ENCODE assay signal across 18 cellular contexts in the genomic region with DNA sequence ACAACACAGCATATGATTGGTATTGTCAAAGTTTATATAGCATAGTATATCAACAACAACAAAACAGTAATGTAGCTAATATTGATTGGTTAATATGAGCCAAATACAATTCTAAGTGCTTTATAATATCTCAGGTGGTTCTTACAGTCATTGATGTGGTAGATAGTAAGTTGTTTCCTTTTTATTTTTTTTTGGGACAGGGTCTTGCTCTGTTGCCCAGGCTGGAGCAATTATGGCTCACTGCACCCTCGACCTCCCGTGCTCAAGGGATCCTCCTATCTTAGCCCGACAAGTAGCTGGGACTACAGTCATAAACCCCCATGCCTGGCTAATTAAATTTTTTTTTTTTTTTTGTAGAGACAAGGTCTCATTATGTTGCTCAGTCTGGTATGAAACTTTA. TPM values are rescaled to one million over a fixed set of nuclear protein-coding genes. Genes with fewer than 3 reads are reported as not detected.
DNase-seq lines count a peak whose midpoint lies in the region; ATAC-seq and TF ChIP-seq lines count a peak whose summit lies in the region.
"Had no signal": no experiment of that assay in that cellular context is flagged by ENCODE, and none has a peak within 500 bp of the region (broad histone marks: within the 10 kb centered on the region; RNA-seq: fewer than 3 reads in every experiment).

No MANE protein-coding gene starts in this region.

- peaks cover 35% of the 10 kb centered on the region for H3K36me3 Mint-ChIP-seq in Calu3 (ENCODE audit: insufficient read depth, unreplicated experiment)
- peaks cover 18% of the 10 kb centered on the region for H3K36me3 Mint-ChIP-seq in CD8-positive, alpha-beta T cell

- peak overlapping the region; percentile 93 for H3K4me3 Mint-ChIP-seq in Calu3 (ENCODE audit: low read depth, unreplicated experiment)
- H3K4me3 Mint-ChIP-seq in CD8-positive, alpha-beta T cell = no peak overlapping the region

- H3K4me1 ChIP-seq in hepatocyte (ENCODE audit: insufficient read depth) (peaks cover 21% of the 10 kb centered on the region), sigmoid colon (peaks cover 0 to 67% (median 54%) of the 10 kb centered on the region in 4 donors)
- peaks cover 32% of the 10 kb centered on the region for H3K4me1 ChIP-seq in CD8-positive, alpha-beta T cell (ENCODE audit: insufficient read depth, low read length)

- H2AFZ ChIP-seq in SU-DHL-6 (ENCODE audit: low read depth, low read length, severe bottlenecking) (no peak overlapping the region), hepatocyte (no peak overlapping the region)

- H3K4me1 Mint-ChIP-seq in Calu3 (ENCODE audit: low read depth, unreplicated experiment) = peaks cover 72% of the 10 kb centered on the region
- H3K4me1 Mint-ChIP-seq in CD8-positive, alpha-beta T cell (ENCODE audit: low read depth) = peaks cover 68% of the 10 kb centered on the region

- CTCF ChIA-PET in Calu3 (lab: Charles Lee) = interaction anchor here (0.7 kb wide), 3 partner anchors 95 to 1696 kb away, joined by 3 to 8 read pairs (median 7); no protein-coding TSS in a partner anchor
- CTCF ChIA-PET in CD8-positive, alpha-beta T cell (lab: Charles Lee) = no interaction called here

- no peak overlapping the region for H3K27ac Mint-ChIP-seq in Calu3 (ENCODE audit: unreplicated experiment)
- no peak overlapping the region for H3K27ac Mint-ChIP-seq in CD8-positive, alpha-beta T cell
- H3K27ac Mint-ChIP-seq: T-helper 1 cell treated with Interleukin-12 subunit alpha and Interleukin-12 subunit beta and Interleukin-4 antibody, amounts not matched to agents 30 μg/mL and 1 μg/mL, for 36 hours had no signal

- H3K27ac ChIP-seq in SU-DHL-6 (ENCODE audit: low read depth, low read length) (no peak overlapping the region), hepatocyte (no peak overlapping the region), sigmoid colon (peak overlapping the region; percentile 8 to 97 (median 71))
- no peak overlapping the region for H3K27ac ChIP-seq in CD8-positive, alpha-beta T cell (ENCODE audit: low read depth, low read length)

- H4K20me1 ChIP-seq in SU-DHL-6 (ENCODE audit: low read depth, low read length) (peaks cover 18% of the 10 kb centered on the region; the same call in 1 of the 2 replicates), hepatocyte (ENCODE audit: insufficient read depth, poor library complexity, severe bottlenecking) (peaks cover 30% of the 10 kb centered on the region)

- no peak for TF ChIP-seq POLR2A in sigmoid colon (IDR thresholded peaks at IDR 0.05)

- no peaks in the 10 kb centered on the region for H3K9me3 ChIP-seq in SU-DHL-6 (ENCODE audit: insufficient read depth, low read length)
- no peaks in the 10 kb centered on the region for H3K9me3 ChIP-seq in hepatocyte (ENCODE audit: low read depth)
- no peaks in the 10 kb centered on the region for H3K9me3 ChIP-seq in sigmoid colon
- no peaks in the 10 kb centered on the region for H3K9me3 ChIP-seq in CD8-positive, alpha-beta T cell (ENCODE audit: low read length)
- H3K9me3 ChIP-seq: testis had no signal

- H3F3A ChIP-seq in SU-DHL-6 (ENCODE audit: insufficient read depth) = peaks cover 10% of the 10 kb centered on the region; the same call in 1 of the 2 replicates

- TF ChIP-seq CTCF in Calu3 (IDR thresholded peaks at IDR 0.05; ENCODE audit: unreplicated experiment) = no peak
- TF ChIP-seq CTCF in SU-DHL-6 (IDR thresholded peaks at IDR 0.05; ENCODE audit: insufficient read depth, low read length, poor library complexity, severe bottlenecking) = no peak
- no peak for TF ChIP-seq CTCF in hepatocyte (IDR thresholded peaks at IDR 0.05; ENCODE audit: poor library complexity)
- no peak for TF ChIP-seq CTCF in sigmoid colon (IDR thresholded peaks at IDR 0.05)
- TF ChIP-seq CTCF in CD8-positive, alpha-beta T cell (IDR thresholded peaks at IDR 0.05) = no peak

- no peak for TF ChIP-seq EP300 in sigmoid colon (IDR thresholded peaks at IDR 0.05)

- H3K27me3 ChIP-seq in SU-DHL-6 (ENCODE audit: low read length) = no peaks in the 10 kb centered on the region
- H3K27me3 ChIP-seq in hepatocyte = no peaks in the 10 kb centered on the region
- H3K27me3 ChIP-seq in sigmoid colon = no peaks in the 10 kb centered on the region
- H3K27me3 ChIP-seq in CD8-positive, alpha-beta T cell (ENCODE audit: insufficient read depth, low read length) = no peaks in the 10 kb centered on the region
- H3K27me3 ChIP-seq: testis had no signal

- H3K9ac ChIP-seq in SU-DHL-6 (ENCODE audit: low read length) = no peak overlapping the region

- no peaks in the 10 kb centered on the region for H3K9me3 Mint-ChIP-seq in Calu3 (ENCODE audit: low read depth, unreplicated experiment)
- no peaks in the 10 kb centered on the region for H3K9me3 Mint-ChIP-seq in CD8-positive, alpha-beta T cell
- H3K9me3 Mint-ChIP-seq: T-helper 1 cell treated with Interleukin-12 subunit alpha and Interleukin-12 subunit beta and Interleukin-4 antibody, amounts not matched to agents 30 μg/mL and 1 μg/mL, for 36 hours had no signal

- ATAC-seq in GM21360 (IDR thresholded peaks at IDR 0.05; ENCODE audit: unreplicated experiment) (no peak), GM21786 (IDR thresholded peaks at IDR 0.05; ENCODE audit: unreplicated experiment) (no peak)
- no peak for ATAC-seq in CD8-positive, alpha-beta T cell
- ATAC-seq: HCT116 had no signal

- no peak overlapping the region for H3K4me3 ChIP-seq in SU-DHL-6 (ENCODE audit: insufficient read depth, low read length, poor library complexity, severe bottlenecking)
- H3K4me3 ChIP-seq in hepatocyte = no peak overlapping the region
- peak overlapping the region in 1 of 4 donors; percentile 9 for H3K4me3 ChIP-seq in sigmoid colon
- H3K4me3 ChIP-seq in CD8-positive, alpha-beta T cell (ENCODE audit: low read depth, low read length) = no peak overlapping the region

- POLR2A ChIA-PET in CD8-positive, alpha-beta T cell (lab: Charles Lee) = interaction anchor here (0.6 kb wide), 1 partner anchor 946 kb away, joined by 5 read pairs; no protein-coding TSS in a partner anchor

- no peaks in the 10 kb centered on the region for H3K36me3 ChIP-seq in SU-DHL-6 (ENCODE audit: low read length)
- H3K36me3 ChIP-seq in hepatocyte (replicated peaks; ENCODE audit: insufficient read depth, low read depth) = no peaks in the 10 kb centered on the region
- H3K36me3 ChIP-seq in sigmoid colon = no peaks in the 10 kb centered on the region
- no peaks in the 10 kb centered on the region for H3K36me3 ChIP-seq in CD8-positive, alpha-beta T cell (ENCODE audit: insufficient read depth, low read length)

- WGBS in hepatocyte (ENCODE audit: low lambda C conversion rate, missing lambda C conversion rate) = 92% methylated on average over 3 of the region's 3 CpGs
- 52 to 78% methylated on average over 3 of the region's 3 CpGs for WGBS in sigmoid colon, 2 donors

- no peaks in the 10 kb centered on the region for H3K27me3 Mint-ChIP-seq in Calu3 (ENCODE audit: unreplicated experiment)
- no peaks in the 10 kb centered on the region for H3K27me3 Mint-ChIP-seq in CD8-positive, alpha-beta T cell (ENCODE audit: low read depth)

- H3K4me2 ChIP-seq in SU-DHL-6 (ENCODE audit: low read depth, low read length, poor library complexity, severe bottlenecking) (peak overlapping the region; percentile 98), hepatocyte (peak overlapping the region; percentile 86)

- no TSS peak for BruUV-seq in Calu3 (replicated peaks; lab: Mats Ljungman, UMichigan)

- DNase-seq in Calu3 (no peak), hepatocyte (ENCODE audit: low spot score) (no peak), sigmoid colon (no peak)
- DNase-seq in stimulated activated CD4-positive, alpha-beta T cell treated with anti-CD3 and anti-CD28 coated beads, Interleukin-12 subunit alpha, Interleukin-12 subunit beta, amount 100 ng/mL, for 4 hours = no peak
- DNase-seq in CD8-positive, alpha-beta T cell = no peak
- DNase-seq: amniotic stem cell, cortex of kidney, NCI-H748 treated with DMSO at 0.1 percent for 48 hours, occipital lobe, testis had no signal

- peaks cover 74% of the 10 kb centered on the region for H3K79me2 ChIP-seq in SU-DHL-6 (ENCODE audit: insufficient read depth, low read length)
- peaks cover 66% of the 10 kb centered on the region for H3K79me2 ChIP-seq in hepatocyte

- intact Hi-C loops in Calu3 (cut with micrococcal nuclease; ENCODE audit: unreplicated experiment) = no loop called here
- intact Hi-C loops in sigmoid colon (cut with DNase I) = no loop called here
- intact Hi-C loops in CD8-positive, alpha-beta T cell (cut with DNase I, micrococcal nuclease) = loop anchor here (10.0 kb wide), 4 partner anchors 541 to 949 kb away; a partner anchor contains a TSS

- H3K9me2 ChIP-seq in SU-DHL-6 (replicated peaks; ENCODE audit: insufficient read depth, low read length) (no peaks in the 10 kb centered on the region), hepatocyte (replicated peaks; ENCODE audit: insufficient read depth) (no peaks in the 10 kb centered on the region)

RNA-seq across cellular contexts. Expression of a gene that starts 2.7 kb away (rescaled TPM):
- total RNA-seq in Calu3 (2022) = 101 and 108 TPM in 2 replicates
- total RNA-seq in hepatocyte = 62.2 and 81.0 TPM in 2 replicates
- polyA plus RNA-seq in hepatocyte = 66.1 and 81.0 TPM in 2 replicates
- 100 to 1,000 TPM in 2 of 4 donors, 10 to 100 TPM in 2; 78.3 to 110 (median 94.1) TPM for total RNA-seq in sigmoid colon
- polyA plus RNA-seq in sigmoid colon = 10 to 100 TPM; 15.6 to 34.4 (median 19.0) TPM
- total RNA-seq in CD8-positive, alpha-beta T cell = 10 to 100 TPM; 33.9 to 36.5 TPM

RNA-seq across cellular contexts. Expression of a gene that starts 23.4 kb away (rescaled TPM):
- not detected in 2 replicates for total RNA-seq in Calu3 (2022)
- total RNA-seq in hepatocyte = not detected in 2 replicates
- polyA plus RNA-seq in hepatocyte = not detected in 2 replicates
- not detected for total RNA-seq in sigmoid colon
- polyA plus RNA-seq in sigmoid colon = not detected
- total RNA-seq in CD8-positive, alpha-beta T cell = not detected
- total RNA-seq: Daoy, liver had no signal
- polyA plus RNA-seq: BJ had no signal

Comparison
In these comparisons a context has a peak if more than half of its experiments do, and no peak if none do; other contexts are left out.
1. H3K27ac ChIP-seq: peak in sigmoid colon (4 of 4); none in SU-DHL-6 (single experiment), hepatocyte (single experiment) and CD8-positive, alpha-beta T cell (single experiment).
2. intact Hi-C loops: an anchor here in CD8-positive, alpha-beta T cell (10.0 kb wide); none called in Calu3 and sigmoid colon.